In genomic region chr6:26187981-26188635, GRCh38 we compare ENCODE assay signal across 2 cellular contexts.
TF ChIP-seq lines count a peak whose summit lies in the region.

No MANE protein-coding gene starts in this region.

TF ChIP-seq in GM12878, 131 proteins besides CTCF, POLR2A, EP300 and RAD21 (continued from another document and continues in another):
- TF ChIP-seq ZNF592 (IDR thresholded peaks at IDR 0.05) (peak; percentile 76; the same call in 1 of the 2 replicates), PML (IDR thresholded peaks at IDR 0.05; ENCODE audit: low read length) (no peak), BCL3 (IDR thresholded peaks at IDR 0.05; ENCODE audit: borderline replicate concordance, insufficient read depth, low read depth, low read length, poor library complexity, severe bottlenecking) (no peak), MXI1 (IDR thresholded peaks at IDR 0.05; ENCODE audit: low read depth, low read length) (peak; percentile 62; the same call in 1 of the 2 replicates), ASH2L (IDR thresholded peaks at IDR 0.05; ENCODE audit: borderline replicate concordance, low read depth) (no peak), E2F8 (IDR thresholded peaks at IDR 0.05; ENCODE audit: low read depth, partially characterized antibody) (no peak), CBX3 (IDR thresholded peaks at IDR 0.05; ENCODE audit: borderline replicate concordance, low read depth) (no peak), ESRRA (IDR thresholded peaks at IDR 0.05; ENCODE audit: low read length) (peak; percentile 18; the same call in 1 of the 2 replicates), CHD2 (IDR thresholded peaks at IDR 0.05; ENCODE audit: borderline replicate concordance, low read depth, low read length) (peak; percentile 46; the same call in 1 of the 2 replicates), IRF4 (IDR thresholded peaks at IDR 0.05; ENCODE audit: low read depth, low read length) (no peak), RB1 (IDR thresholded peaks at IDR 0.05; ENCODE audit: borderline replicate concordance) (peak; percentile 41; the same call in 1 of the 2 replicates), BRCA1 (IDR thresholded peaks at IDR 0.05; ENCODE audit: low read depth, low read length) (no peak), STAT3 (IDR thresholded peaks at IDR 0.05; ENCODE audit: low read depth, low read length) (peak; percentile 60; the same call in 1 of the 2 replicates), E4F1 (IDR thresholded peaks at IDR 0.05; ENCODE audit: borderline replicate concordance, partially characterized antibody) (no peak)

TF ChIP-seq in HepG2, 621 proteins besides CTCF, POLR2A, EP300 and RAD21 (continued from another document and continues in another):
- TF ChIP-seq RERE (CRISPR knock-in tag; IDR thresholded peaks at IDR 0.05; ENCODE audit: low read depth), result no peak
- 0 out of 2 replicates have a peak, but pooled peaks have one; percentile 29 for TF ChIP-seq SP5 (CRISPR knock-in tag; IDR thresholded peaks at IDR 0.05; ENCODE audit: borderline replicate concordance, low read depth)
- TF ChIP-seq KIAA2018 (CRISPR knock-in tag; IDR thresholded peaks at IDR 0.05; ENCODE audit: borderline replicate concordance), result no peak
- TF ChIP-seq ZNF337 (CRISPR knock-in tag; IDR thresholded peaks at IDR 0.05; ENCODE audit: borderline replicate concordance, low read depth), result no peak
- TF ChIP-seq PLRG1 (conservative IDR thresholded peaks at IDR 0.05), result no peak
- TF ChIP-seq GZF1 (CRISPR knock-in tag; IDR thresholded peaks at IDR 0.05), result no peak
- no peak for TF ChIP-seq ZNF318 (CRISPR knock-in tag; IDR thresholded peaks at IDR 0.05)
- no peak for TF ChIP-seq PTBP1 (IDR thresholded peaks at IDR 0.05; ENCODE audit: low read depth, low read length, poor library complexity, severe bottlenecking)
- TF ChIP-seq BCL3 (CRISPR knock-in tag; IDR thresholded peaks at IDR 0.05), result no peak
- no peak for TF ChIP-seq ZNF333 (CRISPR knock-in tag; IDR thresholded peaks at IDR 0.05; ENCODE audit: borderline replicate concordance)
- no peak for TF ChIP-seq ZNF234 (CRISPR knock-in tag; conservative IDR thresholded peaks at IDR 0.05)
- no peak for TF ChIP-seq ZNF207 (IDR thresholded peaks at IDR 0.05; ENCODE audit: borderline replicate concordance)
- no peak for TF ChIP-seq MED8 (CRISPR knock-in tag; IDR thresholded peaks at IDR 0.05; ENCODE audit: insufficient replicate concordance)
- no peak; the same call in 1 of the 2 replicates for TF ChIP-seq ZNF275 (CRISPR knock-in tag; IDR thresholded peaks at IDR 0.05; ENCODE audit: borderline replicate concordance)
- peak; percentile 12; the same call in 1 of the 2 replicates for TF ChIP-seq IKZF5 (CRISPR knock-in tag; IDR thresholded peaks at IDR 0.05)
- peak; percentile 27; the same call in 1 of the 2 replicates for TF ChIP-seq ZSCAN21 (CRISPR knock-in tag; IDR thresholded peaks at IDR 0.05; ENCODE audit: borderline replicate concordance)
